In the genomic region with DNA sequence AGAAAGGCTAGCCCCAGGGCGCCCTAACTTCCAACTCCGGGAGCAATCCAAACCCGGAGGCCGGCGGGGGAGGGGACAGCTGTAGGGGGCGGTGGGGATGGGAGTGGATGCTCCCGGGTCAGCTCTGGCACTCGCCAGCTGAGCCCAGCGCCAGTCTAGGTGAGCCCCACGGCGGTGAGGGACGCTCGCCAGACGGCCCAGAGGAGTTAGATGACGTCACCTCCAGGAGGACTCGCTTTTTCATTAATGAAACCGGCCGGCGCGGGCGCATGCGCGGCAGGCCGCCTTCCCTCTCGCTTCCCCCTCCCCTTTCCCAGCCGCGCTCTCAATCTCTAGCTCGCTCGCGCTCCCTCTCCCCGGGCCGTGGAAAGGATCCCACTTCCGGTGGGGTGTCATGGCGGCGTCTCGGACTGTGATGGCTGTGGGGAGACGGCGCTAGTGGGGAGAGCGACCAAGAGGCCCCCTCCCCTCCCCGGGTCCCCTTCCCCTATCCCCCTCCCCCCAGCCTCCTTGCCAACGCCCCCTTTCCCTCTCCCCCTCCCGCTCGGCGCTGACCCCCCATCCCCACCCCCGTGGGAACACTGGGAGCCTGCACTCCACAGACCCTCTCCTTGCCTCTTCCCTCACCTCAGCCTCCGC, we compare ENCODE assay signal across 1 cellular context.
TF ChIP-seq lines count a peak whose summit lies in the region.

A gene with protein sequence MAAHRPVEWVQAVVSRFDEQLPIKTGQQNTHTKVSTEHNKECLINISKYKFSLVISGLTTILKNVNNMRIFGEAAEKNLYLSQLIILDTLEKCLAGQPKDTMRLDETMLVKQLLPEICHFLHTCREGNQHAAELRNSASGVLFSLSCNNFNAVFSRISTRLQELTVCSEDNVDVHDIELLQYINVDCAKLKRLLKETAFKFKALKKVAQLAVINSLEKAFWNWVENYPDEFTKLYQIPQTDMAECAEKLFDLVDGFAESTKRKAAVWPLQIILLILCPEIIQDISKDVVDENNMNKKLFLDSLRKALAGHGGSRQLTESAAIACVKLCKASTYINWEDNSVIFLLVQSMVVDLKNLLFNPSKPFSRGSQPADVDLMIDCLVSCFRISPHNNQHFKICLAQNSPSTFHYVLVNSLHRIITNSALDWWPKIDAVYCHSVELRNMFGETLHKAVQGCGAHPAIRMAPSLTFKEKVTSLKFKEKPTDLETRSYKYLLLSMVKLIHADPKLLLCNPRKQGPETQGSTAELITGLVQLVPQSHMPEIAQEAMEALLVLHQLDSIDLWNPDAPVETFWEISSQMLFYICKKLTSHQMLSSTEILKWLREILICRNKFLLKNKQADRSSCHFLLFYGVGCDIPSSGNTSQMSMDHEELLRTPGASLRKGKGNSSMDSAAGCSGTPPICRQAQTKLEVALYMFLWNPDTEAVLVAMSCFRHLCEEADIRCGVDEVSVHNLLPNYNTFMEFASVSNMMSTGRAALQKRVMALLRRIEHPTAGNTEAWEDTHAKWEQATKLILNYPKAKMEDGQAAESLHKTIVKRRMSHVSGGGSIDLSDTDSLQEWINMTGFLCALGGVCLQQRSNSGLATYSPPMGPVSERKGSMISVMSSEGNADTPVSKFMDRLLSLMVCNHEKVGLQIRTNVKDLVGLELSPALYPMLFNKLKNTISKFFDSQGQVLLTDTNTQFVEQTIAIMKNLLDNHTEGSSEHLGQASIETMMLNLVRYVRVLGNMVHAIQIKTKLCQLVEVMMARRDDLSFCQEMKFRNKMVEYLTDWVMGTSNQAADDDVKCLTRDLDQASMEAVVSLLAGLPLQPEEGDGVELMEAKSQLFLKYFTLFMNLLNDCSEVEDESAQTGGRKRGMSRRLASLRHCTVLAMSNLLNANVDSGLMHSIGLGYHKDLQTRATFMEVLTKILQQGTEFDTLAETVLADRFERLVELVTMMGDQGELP (N-terminal part only) (plus strand): TSS at position 378 of the 639 bp plus-strand sequence. CDS start 333 bp downstream, outside the sequence.

TF ChIP-seq in HepG2, 621 proteins besides CTCF, POLR2A, EP300 and RAD21 (continued from another document and continues in another):
- TF ChIP-seq, protein P1, sequence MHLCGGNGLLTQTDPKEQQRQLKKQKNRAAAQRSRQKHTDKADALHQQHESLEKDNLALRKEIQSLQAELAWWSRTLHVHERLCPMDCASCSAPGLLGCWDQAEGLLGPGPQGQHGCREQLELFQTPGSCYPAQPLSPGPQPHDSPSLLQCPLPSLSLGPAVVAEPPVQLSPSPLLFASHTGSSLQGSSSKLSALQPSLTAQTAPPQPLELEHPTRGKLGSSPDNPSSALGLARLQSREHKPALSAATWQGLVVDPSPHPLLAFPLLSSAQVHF (CRISPR knock-in tag; IDR thresholded peaks at IDR 0.05) = no peak
- no peak for TF ChIP-seq XBP1 (CRISPR knock-in tag; IDR thresholded peaks at IDR 0.05)
- 0 out of 3 replicates have a peak, but pooled peaks have one; percentile 51 for TF ChIP-seq MXI1 (IDR thresholded peaks at IDR 0.05; ENCODE audit: borderline replicate concordance, low read depth, low read length)
- no peak for TF ChIP-seq RORA (CRISPR knock-in tag; IDR thresholded peaks at IDR 0.05)
- TF ChIP-seq PAF1 (CRISPR knock-in tag; IDR thresholded peaks at IDR 0.05) = no peak
- no peak for TF ChIP-seq ZZZ3 (CRISPR knock-in tag; IDR thresholded peaks at IDR 0.05; ENCODE audit: borderline replicate concordance)
- 0 out of 2 replicates have a peak, but pooled peaks have one; percentile 42 for TF ChIP-seq CBFB (CRISPR knock-in tag; IDR thresholded peaks at IDR 0.05)
- no peak for TF ChIP-seq AGO1 (IDR thresholded peaks at IDR 0.05; ENCODE audit: low read depth, low read length, poor library complexity, severe bottlenecking)
- TF ChIP-seq ZNF607 (CRISPR knock-in tag; IDR thresholded peaks at IDR 0.05; ENCODE audit: borderline replicate concordance) = no peak
- TF ChIP-seq, protein P2, sequence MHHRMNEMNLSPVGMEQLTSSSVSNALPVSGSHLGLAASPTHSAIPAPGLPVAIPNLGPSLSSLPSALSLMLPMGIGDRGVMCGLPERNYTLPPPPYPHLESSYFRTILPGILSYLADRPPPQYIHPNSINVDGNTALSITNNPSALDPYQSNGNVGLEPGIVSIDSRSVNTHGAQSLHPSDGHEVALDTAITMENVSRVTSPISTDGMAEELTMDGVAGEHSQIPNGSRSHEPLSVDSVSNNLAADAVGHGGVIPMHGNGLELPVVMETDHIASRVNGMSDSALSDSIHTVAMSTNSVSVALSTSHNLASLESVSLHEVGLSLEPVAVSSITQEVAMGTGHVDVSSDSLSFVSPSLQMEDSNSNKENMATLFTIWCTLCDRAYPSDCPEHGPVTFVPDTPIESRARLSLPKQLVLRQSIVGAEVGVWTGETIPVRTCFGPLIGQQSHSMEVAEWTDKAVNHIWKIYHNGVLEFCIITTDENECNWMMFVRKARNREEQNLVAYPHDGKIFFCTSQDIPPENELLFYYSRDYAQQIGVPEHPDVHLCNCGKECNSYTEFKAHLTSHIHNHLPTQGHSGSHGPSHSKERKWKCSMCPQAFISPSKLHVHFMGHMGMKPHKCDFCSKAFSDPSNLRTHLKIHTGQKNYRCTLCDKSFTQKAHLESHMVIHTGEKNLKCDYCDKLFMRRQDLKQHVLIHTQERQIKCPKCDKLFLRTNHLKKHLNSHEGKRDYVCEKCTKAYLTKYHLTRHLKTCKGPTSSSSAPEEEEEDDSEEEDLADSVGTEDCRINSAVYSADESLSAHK (CRISPR knock-in tag; IDR thresholded peaks at IDR 0.05; ENCODE audit: borderline replicate concordance) = no peak
- no peak for TF ChIP-seq RFXANK (CRISPR knock-in tag; IDR thresholded peaks at IDR 0.05)
- no peak for TF ChIP-seq NBN (conservative IDR thresholded peaks at IDR 0.05)
- 0 out of 2 replicates have a peak, but pooled peaks have one; percentile 6 for TF ChIP-seq BHLHE40 (IDR thresholded peaks at IDR 0.05; ENCODE audit: low read length)
- TF ChIP-seq, protein P3, sequence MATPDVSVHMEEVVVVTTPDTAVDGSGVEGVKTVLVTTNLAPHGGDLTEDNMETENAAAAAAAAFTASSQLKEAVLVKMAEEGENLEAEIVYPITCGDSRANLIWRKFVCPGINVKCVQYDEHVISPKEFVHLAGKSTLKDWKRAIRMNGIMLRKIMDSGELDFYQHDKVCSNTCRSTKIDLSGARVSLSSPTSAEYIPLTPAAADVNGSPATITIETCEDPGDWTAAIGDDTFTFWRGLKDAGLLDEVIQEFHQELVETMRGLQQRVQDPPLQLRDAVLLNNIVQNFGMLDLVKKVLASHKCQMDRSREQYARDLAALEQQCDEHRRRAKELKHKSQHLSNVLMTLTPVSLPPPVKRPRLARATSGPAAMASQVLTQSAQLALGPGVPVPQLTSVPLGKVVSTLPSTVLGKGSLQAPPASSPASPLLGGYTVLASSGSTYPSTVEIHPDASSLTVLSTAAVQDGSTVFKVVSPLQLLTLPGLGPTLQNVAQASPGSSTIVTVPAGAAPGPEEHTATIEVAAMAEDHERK (CRISPR knock-in tag; IDR thresholded peaks at IDR 0.05; ENCODE audit: low read depth) = no peak
- TF ChIP-seq ZMAT3 (CRISPR knock-in tag; conservative IDR thresholded peaks at IDR 0.05) = no peak
- TF ChIP-seq, protein P4, sequence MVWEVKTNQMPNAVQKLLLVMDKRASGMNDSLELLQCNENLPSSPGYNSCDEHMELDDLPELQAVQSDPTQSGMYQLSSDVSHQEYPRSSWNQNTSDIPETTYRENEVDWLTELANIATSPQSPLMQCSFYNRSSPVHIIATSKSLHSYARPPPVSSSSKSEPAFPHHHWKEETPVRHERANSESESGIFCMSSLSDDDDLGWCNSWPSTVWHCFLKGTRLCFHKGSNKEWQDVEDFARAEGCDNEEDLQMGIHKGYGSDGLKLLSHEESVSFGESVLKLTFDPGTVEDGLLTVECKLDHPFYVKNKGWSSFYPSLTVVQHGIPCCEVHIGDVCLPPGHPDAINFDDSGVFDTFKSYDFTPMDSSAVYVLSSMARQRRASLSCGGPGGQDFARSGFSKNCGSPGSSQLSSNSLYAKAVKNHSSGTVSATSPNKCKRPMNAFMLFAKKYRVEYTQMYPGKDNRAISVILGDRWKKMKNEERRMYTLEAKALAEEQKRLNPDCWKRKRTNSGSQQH (CRISPR knock-in tag; IDR thresholded peaks at IDR 0.05; ENCODE audit: low read depth) = no peak; the same call in 1 of the 2 replicates
- peak; percentile 24; the same call in 1 of the 2 replicates for TF ChIP-seq RXRB (CRISPR knock-in tag; IDR thresholded peaks at IDR 0.05; ENCODE audit: borderline replicate concordance)
- no peak for TF ChIP-seq NR2F2 (IDR thresholded peaks at IDR 0.05; ENCODE audit: borderline replicate concordance, low read depth)
- TF ChIP-seq CCDC6 (CRISPR knock-in tag; IDR thresholded peaks at IDR 0.05) = no peak
- TF ChIP-seq, protein P5, sequence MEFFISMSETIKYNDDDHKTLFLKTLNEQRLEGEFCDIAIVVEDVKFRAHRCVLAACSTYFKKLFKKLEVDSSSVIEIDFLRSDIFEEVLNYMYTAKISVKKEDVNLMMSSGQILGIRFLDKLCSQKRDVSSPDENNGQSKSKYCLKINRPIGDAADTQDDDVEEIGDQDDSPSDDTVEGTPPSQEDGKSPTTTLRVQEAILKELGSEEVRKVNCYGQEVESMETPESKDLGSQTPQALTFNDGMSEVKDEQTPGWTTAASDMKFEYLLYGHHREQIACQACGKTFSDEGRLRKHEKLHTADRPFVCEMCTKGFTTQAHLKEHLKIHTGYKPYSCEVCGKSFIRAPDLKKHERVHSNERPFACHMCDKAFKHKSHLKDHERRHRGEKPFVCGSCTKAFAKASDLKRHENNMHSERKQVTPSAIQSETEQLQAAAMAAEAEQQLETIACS (CRISPR knock-in tag; IDR thresholded peaks at IDR 0.05) = no peak
- TF ChIP-seq SOX13 (IDR thresholded peaks at IDR 0.05) = no peak
- TF ChIP-seq SOX13 (CRISPR knock-in tag; conservative IDR thresholded peaks at IDR 0.05 in 1 of 2, IDR thresholded peaks at IDR 0.05 in 1 of 2) = peak in 1 of 2 experiments; percentile 8; a peak in 1 of 4 replicates
- TF ChIP-seq ZNF33A (CRISPR knock-in tag; IDR thresholded peaks at IDR 0.05; ENCODE audit: borderline replicate concordance) = no peak
- TF ChIP-seq ZNF33B (CRISPR knock-in tag; IDR thresholded peaks at IDR 0.05) = no peak
- TF ChIP-seq, protein P6, sequence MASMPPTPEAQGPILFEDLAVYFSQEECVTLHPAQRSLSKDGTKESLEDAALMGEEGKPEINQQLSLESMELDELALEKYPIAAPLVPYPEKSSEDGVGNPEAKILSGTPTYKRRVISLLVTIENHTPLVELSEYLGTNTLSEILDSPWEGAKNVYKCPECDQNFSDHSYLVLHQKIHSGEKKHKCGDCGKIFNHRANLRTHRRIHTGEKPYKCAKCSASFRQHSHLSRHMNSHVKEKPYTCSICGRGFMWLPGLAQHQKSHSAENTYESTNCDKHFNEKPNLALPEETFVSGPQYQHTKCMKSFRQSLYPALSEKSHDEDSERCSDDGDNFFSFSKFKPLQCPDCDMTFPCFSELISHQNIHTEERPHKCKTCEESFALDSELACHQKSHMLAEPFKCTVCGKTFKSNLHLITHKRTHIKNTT (CRISPR knock-in tag; IDR thresholded peaks at IDR 0.05) = no peak
- TF ChIP-seq DPF2 (CRISPR knock-in tag; IDR thresholded peaks at IDR 0.05; ENCODE audit: borderline replicate concordance, low read depth) = no peak
- TF ChIP-seq, protein P7, sequence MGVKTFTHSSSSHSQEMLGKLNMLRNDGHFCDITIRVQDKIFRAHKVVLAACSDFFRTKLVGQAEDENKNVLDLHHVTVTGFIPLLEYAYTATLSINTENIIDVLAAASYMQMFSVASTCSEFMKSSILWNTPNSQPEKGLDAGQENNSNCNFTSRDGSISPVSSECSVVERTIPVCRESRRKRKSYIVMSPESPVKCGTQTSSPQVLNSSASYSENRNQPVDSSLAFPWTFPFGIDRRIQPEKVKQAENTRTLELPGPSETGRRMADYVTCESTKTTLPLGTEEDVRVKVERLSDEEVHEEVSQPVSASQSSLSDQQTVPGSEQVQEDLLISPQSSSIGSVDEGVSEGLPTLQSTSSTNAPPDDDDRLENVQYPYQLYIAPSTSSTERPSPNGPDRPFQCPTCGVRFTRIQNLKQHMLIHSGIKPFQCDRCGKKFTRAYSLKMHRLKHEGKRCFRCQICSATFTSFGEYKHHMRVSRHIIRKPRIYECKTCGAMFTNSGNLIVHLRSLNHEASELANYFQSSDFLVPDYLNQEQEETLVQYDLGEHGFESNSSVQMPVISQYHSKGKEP (CRISPR knock-in tag; IDR thresholded peaks at IDR 0.05) = no peak
- TF ChIP-seq SETDB1 (CRISPR knock-in tag; IDR thresholded peaks at IDR 0.05; ENCODE audit: borderline replicate concordance) = no peak
- no peak for TF ChIP-seq FOXP1 (IDR thresholded peaks at IDR 0.05)
- no peak for TF ChIP-seq FOXP1 (CRISPR knock-in tag; IDR thresholded peaks at IDR 0.05)
- no peak for TF ChIP-seq HNRNPL (IDR thresholded peaks at IDR 0.05; ENCODE audit: low read depth, low read length)
- TF ChIP-seq, protein P8, sequence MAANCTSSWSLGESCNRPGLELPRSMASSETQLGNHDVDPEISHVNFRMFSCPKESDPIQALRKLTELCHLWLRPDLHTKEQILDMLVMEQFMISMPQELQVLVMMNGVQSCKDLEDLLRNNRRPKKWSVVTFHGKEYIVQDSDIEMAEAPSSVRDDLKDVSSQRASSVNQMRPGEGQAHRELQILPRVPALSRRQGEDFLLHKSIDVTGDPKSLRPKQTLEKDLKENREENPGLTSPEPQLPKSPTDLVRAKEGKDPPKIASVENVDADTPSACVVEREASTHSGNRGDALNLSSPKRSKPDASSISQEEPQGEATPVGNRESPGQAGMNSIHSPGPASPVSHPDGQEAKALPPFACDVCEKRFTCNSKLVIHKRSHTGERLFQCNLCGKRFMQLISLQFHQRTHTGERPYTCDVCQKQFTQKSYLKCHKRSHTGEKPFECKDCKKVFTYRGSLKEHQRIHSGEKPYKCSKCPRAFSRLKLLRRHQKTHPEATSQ (CRISPR knock-in tag; IDR thresholded peaks at IDR 0.05; ENCODE audit: borderline replicate concordance) = no peak
- TF ChIP-seq NR3C1 (CRISPR knock-in tag; IDR thresholded peaks at IDR 0.05) = no peak
- TF ChIP-seq, protein P9, sequence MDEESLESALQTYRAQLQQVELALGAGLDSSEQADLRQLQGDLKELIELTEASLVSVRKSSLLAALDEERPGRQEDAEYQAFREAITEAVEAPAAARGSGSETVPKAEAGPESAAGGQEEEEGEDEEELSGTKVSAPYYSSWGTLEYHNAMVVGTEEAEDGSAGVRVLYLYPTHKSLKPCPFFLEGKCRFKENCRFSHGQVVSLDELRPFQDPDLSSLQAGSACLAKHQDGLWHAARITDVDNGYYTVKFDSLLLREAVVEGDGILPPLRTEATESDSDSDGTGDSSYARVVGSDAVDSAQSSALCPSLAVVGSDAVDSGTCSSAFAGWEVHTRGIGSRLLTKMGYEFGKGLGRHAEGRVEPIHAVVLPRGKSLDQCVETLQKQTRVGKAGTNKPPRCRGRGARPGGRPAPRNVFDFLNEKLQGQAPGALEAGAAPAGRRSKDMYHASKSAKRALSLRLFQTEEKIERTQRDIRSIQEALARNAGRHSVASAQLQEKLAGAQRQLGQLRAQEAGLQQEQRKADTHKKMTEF (CRISPR knock-in tag; IDR thresholded peaks at IDR 0.05) = no peak
- TF ChIP-seq, protein P10, sequence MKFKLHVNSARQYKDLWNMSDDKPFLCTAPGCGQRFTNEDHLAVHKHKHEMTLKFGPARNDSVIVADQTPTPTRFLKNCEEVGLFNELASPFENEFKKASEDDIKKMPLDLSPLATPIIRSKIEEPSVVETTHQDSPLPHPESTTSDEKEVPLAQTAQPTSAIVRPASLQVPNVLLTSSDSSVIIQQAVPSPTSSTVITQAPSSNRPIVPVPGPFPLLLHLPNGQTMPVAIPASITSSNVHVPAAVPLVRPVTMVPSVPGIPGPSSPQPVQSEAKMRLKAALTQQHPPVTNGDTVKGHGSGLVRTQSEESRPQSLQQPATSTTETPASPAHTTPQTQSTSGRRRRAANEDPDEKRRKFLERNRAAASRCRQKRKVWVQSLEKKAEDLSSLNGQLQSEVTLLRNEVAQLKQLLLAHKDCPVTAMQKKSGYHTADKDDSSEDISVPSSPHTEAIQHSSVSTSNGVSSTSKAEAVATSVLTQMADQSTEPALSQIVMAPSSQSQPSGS (CRISPR knock-in tag; IDR thresholded peaks at IDR 0.05) = peak; percentile 99
- TF ChIP-seq ZNF547 (CRISPR knock-in tag; IDR thresholded peaks at IDR 0.05) = no peak
